ENCODE assay signal across 8 cellular contexts in the genomic region with DNA sequence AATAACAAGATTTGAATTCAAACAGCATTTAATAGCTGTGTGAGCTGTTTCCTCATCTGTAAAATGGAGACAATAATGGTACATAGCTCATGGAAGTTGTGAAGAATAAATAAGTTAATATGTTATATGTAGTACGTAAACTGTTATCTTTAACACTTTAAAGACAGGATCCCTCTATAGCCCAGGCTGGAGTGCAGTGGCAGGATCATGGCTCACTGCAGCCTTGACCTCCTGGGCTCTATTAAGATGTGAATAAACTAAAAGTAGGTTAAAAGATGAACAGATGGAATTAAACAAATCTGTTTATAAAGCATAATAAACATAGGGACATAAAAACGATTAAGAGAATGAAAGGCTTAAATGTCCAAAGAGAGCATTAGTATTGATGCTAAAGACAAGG. TPM values are rescaled to one million over a fixed set of nuclear protein-coding genes. Genes with fewer than 3 reads are reported as not detected.
DNase-seq lines count a peak whose midpoint lies in the region; ATAC-seq and TF ChIP-seq lines count a peak whose summit lies in the region.

No MANE protein-coding gene starts in this region.

- H3K36me3 ChIP-seq in GM06990 (ENCODE audit: control insufficient read depth, insufficient read depth, low read length) = no peaks in the 10 kb centered on the region; the same call in 1 of the 2 replicates
- H3K36me3 ChIP-seq in RWPE2 (ENCODE audit: low read depth) = peaks cover 42% of the 10 kb centered on the region
- H3K36me3 ChIP-seq in esophagus muscularis mucosa = no peaks in the 10 kb centered on the region
- no peaks in the 10 kb centered on the region for H3K36me3 ChIP-seq in prostate gland

- H3K4me3 ChIP-seq in GM06990 (replicated peaks; ENCODE audit: low read depth, low read length) (peak overlapping the region; percentile 76), RWPE2 (ENCODE audit: severe bottlenecking) (peak overlapping the region; percentile 86), esophagus muscularis mucosa (peak overlapping the region; percentile 83 to 98 (median 90)), prostate gland (peak overlapping the region; percentile 91 to 94)

- TF ChIP-seq POLR2A in esophagus muscularis mucosa (IDR thresholded peaks at IDR 0.05; ENCODE audit: low read depth) (no peak), prostate gland (IDR thresholded peaks at IDR 0.05) (no peak)

- peaks cover 44% of the 10 kb centered on the region for H3K4me1 ChIP-seq in RWPE2 (ENCODE audit: insufficient read depth, poor library complexity, severe bottlenecking)
- peaks cover 55 to 67% (median 61%) of the 10 kb centered on the region in 4 donors for H3K4me1 ChIP-seq in esophagus muscularis mucosa
- H3K4me1 ChIP-seq in prostate gland (replicated peaks) = no peaks in the 10 kb centered on the region

- no peaks in the 10 kb centered on the region for H3K27me3 ChIP-seq in GM06990 (replicated peaks; ENCODE audit: control insufficient read depth, insufficient read depth, low read length)
- no peaks in the 10 kb centered on the region for H3K27me3 ChIP-seq in RWPE2 (ENCODE audit: insufficient read depth, poor library complexity, severe bottlenecking)
- H3K27me3 ChIP-seq in esophagus muscularis mucosa = no peaks in the 10 kb centered on the region
- no peaks in the 10 kb centered on the region for H3K27me3 ChIP-seq in prostate gland (replicated peaks; ENCODE audit: insufficient read depth)

- WGBS in esophagus muscularis mucosa = 47% methylated on average over 2 of the region's 2 CpGs
- 29% methylated on average over 2 of the region's 2 CpGs for WGBS in prostate gland

- no peak for ATAC-seq in RWPE2 (ENCODE audit: low read depth)
- ATAC-seq in GM21825 (IDR thresholded peaks at IDR 0.05; ENCODE audit: unreplicated experiment) = no peak

- no peak for DNase-seq in GM06990 (ENCODE audit: extremely low read depth, insufficient read length)
- no peak for DNase-seq in RWPE2 (ENCODE audit: low spot score)
- no peak for DNase-seq in esophagus muscularis mucosa (ENCODE audit: extremely low spot score)
- no peak for DNase-seq in prostate gland (ENCODE audit: low spot score)
- DNase-seq in stimulated activated CD8-positive, alpha-beta memory T cell treated with anti-CD3 and anti-CD28 coated beads, Interleukin-4, amount 100 ng/mL, for 48 hours = no peak
- no peak for DNase-seq in NCI-H1930 (lab: John Stamatoyannopoulos, UW)
- no peak for DNase-seq in activated gamma-delta T cell (lab: John Stamatoyannopoulos, UW)

- intact Hi-C loops in esophagus muscularis mucosa (cut with DNase I) (loop anchor here (2.0 to 10.0 kb wide), 2 partner anchors 81 to 1183 kb away; partner anchors contain the start of genes AK9, FIG4 and GTF3C6), prostate gland (cut with DNase I) (loop anchor here (5.0 to 10.0 kb wide), 2 partner anchors 77 to 195 kb away; partner anchors contain the start of gene GTF3C6)

- TF ChIP-seq EP300 in esophagus muscularis mucosa (IDR thresholded peaks at IDR 0.05) = no peak

- H3K9me3 ChIP-seq in RWPE2 (ENCODE audit: severe bottlenecking) (no peaks in the 10 kb centered on the region), esophagus muscularis mucosa (no peaks in the 10 kb centered on the region), prostate gland (no peaks in the 10 kb centered on the region)

- H3K27ac ChIP-seq in RWPE2 (ENCODE audit: poor library complexity, severe bottlenecking) = peak overlapping the region; percentile 87
- peak overlapping the region; percentile 94 to 97 (median 97) for H3K27ac ChIP-seq in esophagus muscularis mucosa (replicated peaks in 1 of 4)
- peak overlapping the region; percentile 96 for H3K27ac ChIP-seq in prostate gland

- no peak for TF ChIP-seq CTCF in GM06990 (IDR thresholded peaks at IDR 0.05; ENCODE audit: insufficient read depth, low read length, poor library complexity, severe bottlenecking)
- TF ChIP-seq CTCF in RWPE2 (IDR thresholded peaks at IDR 0.05; ENCODE audit: poor library complexity, severe bottlenecking) = no peak
- TF ChIP-seq CTCF in esophagus muscularis mucosa (IDR thresholded peaks at IDR 0.05) = no peak
- no peak for TF ChIP-seq CTCF in prostate gland (IDR thresholded peaks at IDR 0.05)

RNA-seq across cellular contexts. Expression of gene AMD1, which starts 3.0 kb away (rescaled TPM):
- 10 to 100 TPM; 46.2 to 93.1 (median 59.6) TPM for total RNA-seq in esophagus muscularis mucosa
- total RNA-seq in prostate gland = 100 to 1,000 TPM; 286 to 504 TPM
